ENCODE assay signal across 16 cellular contexts in the genomic region with DNA sequence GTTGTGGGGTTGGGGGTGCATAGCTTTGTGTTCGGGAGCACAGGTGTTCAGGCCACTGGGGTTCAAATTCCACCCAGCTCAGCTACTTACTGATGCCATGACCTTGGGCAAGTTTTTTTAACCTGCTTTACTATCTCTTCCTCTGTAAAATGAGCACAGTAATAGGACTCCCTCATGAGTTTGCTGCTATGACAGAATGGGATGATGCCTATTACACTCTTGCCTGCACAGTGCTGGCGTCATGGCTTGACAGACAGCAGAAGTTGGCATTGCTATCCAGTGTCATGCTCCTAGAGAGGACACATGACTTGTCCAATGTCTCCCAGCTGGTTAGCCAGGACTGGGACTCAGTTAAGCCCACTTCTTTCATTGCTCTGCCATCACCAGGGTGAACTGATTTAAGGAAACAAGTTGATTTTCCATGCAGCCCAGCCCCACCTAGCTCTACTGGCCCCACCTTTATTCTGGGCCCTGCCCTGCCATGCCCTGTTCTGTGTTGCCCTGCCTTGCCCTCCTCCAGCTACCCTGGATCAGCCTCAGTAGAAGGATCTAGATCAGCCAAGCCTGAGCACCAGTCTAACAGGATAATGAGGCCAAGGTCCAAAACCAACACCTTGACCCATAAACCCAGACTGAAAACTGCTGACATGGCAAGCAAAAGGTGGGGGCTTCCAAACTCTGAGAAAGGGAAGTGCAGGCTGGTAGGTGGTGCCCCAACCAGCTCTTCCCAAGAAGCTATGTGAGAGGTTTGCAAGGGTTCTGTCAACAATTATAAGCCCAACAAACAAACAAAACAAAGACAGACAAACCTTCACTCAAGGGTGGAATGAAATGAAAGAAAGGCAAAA.
"Had no signal": no experiment of that assay in that cellular context is flagged by ENCODE, and none has a peak within 500 bp of the region (broad histone marks: within the 10 kb centered on the region; RNA-seq: fewer than 3 reads in every experiment).

No MANE protein-coding gene starts in this region.

- H3K4me2 ChIP-seq: neural progenitor cell, smooth muscle cell had no signal

- H3K36me3 ChIP-seq: ascending aorta, left ventricle myocardium inferior, neural progenitor cell, right lobe of liver, upper lobe of right lung, WERI-Rb-1 had no signal

- H3K27me3 ChIP-seq: ascending aorta, neural progenitor cell, right lobe of liver, testis, upper lobe of right lung had no signal

- ATAC-seq: naive thymus-derived CD4-positive, alpha-beta T cell; upper lobe of right lung had no signal

- H3K9ac ChIP-seq: neural progenitor cell had no signal

- H3K4me1 ChIP-seq: ascending aorta, left ventricle myocardium inferior, neural progenitor cell, right lobe of liver, testis, upper lobe of right lung had no signal

- DNase-seq: activated CD4-positive, alpha-beta T cell treated with anti-CD3 and anti-CD28 coated beads for 1 hour; activated gamma-delta T cell; cortex of kidney; glutamatergic neuron; hypothalamus; islet precursor cell; left ventricle myocardium inferior; naive thymus-derived CD4-positive, alpha-beta T cell; right lobe of liver; stimulated activated CD4-positive, alpha-beta T cell treated with anti-CD3 and anti-CD28 coated beads, Interleukin-4, amount 100 ng/mL, for 1 hour; testis; upper lobe of right lung; WERI-Rb-1 had no signal

- H3K27ac ChIP-seq: ascending aorta, left ventricle myocardium inferior, neural progenitor cell, right lobe of liver, testis, upper lobe of right lung, WERI-Rb-1 had no signal

- H3K4me3 ChIP-seq: ascending aorta, left ventricle myocardium inferior, neural progenitor cell, right lobe of liver, smooth muscle cell, testis, upper lobe of right lung had no signal

- H3K9me3 ChIP-seq: ascending aorta, right lobe of liver, testis, upper lobe of right lung had no signal

- H2AFZ ChIP-seq: neural progenitor cell had no signal
